In the genomic region with DNA sequence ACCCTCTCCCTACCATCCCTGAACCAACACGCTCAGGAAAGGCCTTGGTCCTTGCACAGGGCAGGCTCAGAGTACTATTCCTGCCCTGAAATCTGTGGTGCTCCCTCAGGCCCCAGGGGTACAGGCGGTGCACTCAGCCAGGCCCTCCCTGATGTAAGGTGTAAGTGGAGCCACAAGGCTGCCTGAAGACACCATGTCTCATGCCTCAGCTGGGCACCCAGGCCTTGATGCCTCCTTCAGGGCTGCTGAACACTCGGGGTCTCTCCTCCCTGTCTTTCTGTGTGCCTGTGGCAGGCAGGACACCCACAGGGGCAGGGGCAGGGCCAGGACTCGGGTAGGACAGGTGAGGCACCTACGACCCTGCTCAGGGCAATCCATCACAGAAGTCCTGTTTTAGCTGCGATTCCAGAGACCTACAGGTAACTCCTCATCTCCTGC, we compare ENCODE assay signal across 22 cellular contexts. TPM values are rescaled to one million over a fixed set of nuclear protein-coding genes. Genes with fewer than 3 reads are reported as not detected.
DNase-seq lines count a peak whose midpoint lies in the region; ATAC-seq, FAIRE-seq and TF ChIP-seq lines count a peak whose summit lies in the region.
"Had no signal": no experiment of that assay in that cellular context is flagged by ENCODE, and none has a peak within 500 bp of the region (broad histone marks: within the 10 kb centered on the region; RNA-seq: fewer than 3 reads in every experiment).

No MANE protein-coding gene starts in this region.

- BruUV-seq in K562 (replicated peaks; lab: Mats Ljungman, UMichigan): no TSS peak

- WGBS in K562 (ENCODE audit: insufficient coverage, low coverage, missing lambda C conversion rate): under 1% methylated on average over 6 of the region's 6 CpGs

- peak overlapping the region; percentile 28 for H3K27ac Mint-ChIP-seq in activated CD4-positive, alpha-beta T cell treated with anti-CD3 and anti-CD28 coated beads, Interleukin-2, amount 10 ng/mL, durations not matched to agents 7 days and 5 days
- H3K27ac Mint-ChIP-seq in naive thymus-derived CD8-positive, alpha-beta T cell: peak overlapping the region in 8 of 10 donors; percentile 53 to 89 (median 81)

- CTCF ChIA-PET in activated CD4-positive, alpha-beta T cell treated with anti-CD3 and anti-CD28 coated beads, Interleukin-2, amount 10 ng/mL, durations not matched to agents 7 days and 5 days (lab: Charles Lee): interaction anchor here (1.3 kb wide), 1 partner anchor 34 kb away, joined by 5 read pairs; no protein-coding TSS in a partner anchor
- CTCF ChIA-PET in K562 (lab: Yijun Ruan, JAX; ENCODE audit: low intra/inter-chr PET ratio): no interaction called here

- no peaks in the 10 kb centered on the region for H3K27me3 Mint-ChIP-seq in activated CD4-positive, alpha-beta T cell treated with anti-CD3 and anti-CD28 coated beads, Interleukin-2, amount 10 ng/mL, durations not matched to agents 7 days and 5 days
- H3K27me3 Mint-ChIP-seq in naive thymus-derived CD8-positive, alpha-beta T cell: no peaks in the 10 kb centered on the region
- H3K27me3 Mint-ChIP-seq: CD8-positive, alpha-beta memory T cell had no signal

- no peak for DNase-seq in activated CD4-positive, alpha-beta T cell treated with anti-CD3 and anti-CD28 coated beads, Interleukin-2, amount 10 ng/mL, durations not matched to agents 7 days and 5 days
- no peak for DNase-seq in activated CD4-positive, alpha-beta T cell treated with anti-CD3 and anti-CD28 coated beads, Interleukin-2, amount 50 U/mL, for 4 hours
- no peak for DNase-seq in K562 (ENCODE audit: extremely low read depth in 1 of 4, low spot score in 3 of 4)
- peak in 1 of 10 donors; percentile 0 for DNase-seq in naive thymus-derived CD8-positive, alpha-beta T cell
- no peak for DNase-seq in DMS114 treated with DMSO at 0.1 percent for 48 hours (lab: John Stamatoyannopoulos, UW; ENCODE audit: unreplicated experiment)
- DNase-seq: BE2C; CD8-positive, alpha-beta memory T cell; DMS79; MM.1S; NCI-H1092; NCI-H1436 treated with DMSO at 0.1 percent for 48 hours; NCI-H2029; NCI-H345; NCI-H524 treated with DMSO at 0.1 percent for 48 hours; PC-3; RPMI8226 had no signal

- no peaks in the 10 kb centered on the region; the same call in 1 of the 2 replicates for H3K36me3 ChIP-seq in BLaER1
- H3K36me3 ChIP-seq in K562 (ENCODE audit: control insufficient read depth, insufficient read depth, low read length): no peaks in the 10 kb centered on the region
- H3K36me3 ChIP-seq: BE2C had no signal

- H4K20me1 ChIP-seq in BLaER1 (peaks cover 8% of the 10 kb centered on the region), K562 (replicated peaks; ENCODE audit: control insufficient read depth, insufficient read depth, low read length) (peaks cover 5% of the 10 kb centered on the region)

- H3K27me3 ChIP-seq in BLaER1: no peaks in the 10 kb centered on the region
- peaks cover 21 to 22% of the 10 kb centered on the region in 2 experiments for H3K27me3 ChIP-seq in K562 (ENCODE audit: control insufficient read depth in 2 of 2, insufficient read depth in 2 of 2, low read length in 2 of 2)
- H3K27me3 ChIP-seq: BE2C had no signal

- no peaks in the 10 kb centered on the region for H3K9me3 Mint-ChIP-seq in activated CD4-positive, alpha-beta T cell treated with anti-CD3 and anti-CD28 coated beads, Interleukin-2, amount 10 ng/mL, durations not matched to agents 7 days and 5 days
- no peaks in the 10 kb centered on the region for H3K9me3 Mint-ChIP-seq in naive thymus-derived CD8-positive, alpha-beta T cell
- H3K9me3 Mint-ChIP-seq: CD8-positive, alpha-beta memory T cell had no signal

- H3K9ac ChIP-seq in BLaER1: no peak overlapping the region
- no peak overlapping the region for H3K9ac ChIP-seq in K562 (ENCODE audit: insufficient read depth in 1 of 2, low read depth in 2 of 2, low read length in 2 of 2)

- H3K27ac ChIP-seq in BLaER1 (0 out of 2 replicates have a peak overlapping the region, but pooled peaks have one; percentile 56), K562 (ENCODE audit: extremely low read depth, low read depth, low read length) (no peak overlapping the region)

- intact Hi-C loops in K562 (cut with micrococcal nuclease): no loop called here

- no peak for TF ChIP-seq POLR2A in K562 (conservative IDR thresholded peaks at IDR 0.05)

- H2AFZ ChIP-seq in K562 (ENCODE audit: low read depth, low read length): no peak overlapping the region

- in situ Hi-C loops in K562 (cut with MboI): loop anchor here (5.0 kb wide), 1 partner anchor 38 kb away; no protein-coding TSS in a partner anchor

- H3K4me1 Mint-ChIP-seq in activated CD4-positive, alpha-beta T cell treated with anti-CD3 and anti-CD28 coated beads, Interleukin-2, amount 10 ng/mL, durations not matched to agents 7 days and 5 days: peaks cover 20% of the 10 kb centered on the region
- peaks cover 30 to 55% (median 37%) of the 10 kb centered on the region in 4 donors for H3K4me1 Mint-ChIP-seq in naive thymus-derived CD8-positive, alpha-beta T cell

- peaks cover 55% of the 10 kb centered on the region for H3K36me3 Mint-ChIP-seq in activated CD4-positive, alpha-beta T cell treated with anti-CD3 and anti-CD28 coated beads, Interleukin-2, amount 10 ng/mL, durations not matched to agents 7 days and 5 days (ENCODE audit: low read depth)
- H3K36me3 Mint-ChIP-seq in naive thymus-derived CD8-positive, alpha-beta T cell: peaks cover 5 to 44% (median 24%) of the 10 kb centered on the region in 3 donors

- H3K79me2 ChIP-seq in K562 (ENCODE audit: control insufficient read depth, insufficient read depth, low read length): no peaks in the 10 kb centered on the region

- no peak overlapping the region for H3K4me3 ChIP-seq in BLaER1
- no peak overlapping the region for H3K4me3 ChIP-seq in K562

- ATAC-seq in K562 (0 out of 3 replicates have a peak, but pooled peaks have one; percentile 11), GM21423 (IDR thresholded peaks at IDR 0.05; ENCODE audit: unreplicated experiment) (no peak), HG03565 (IDR thresholded peaks at IDR 0.05; ENCODE audit: unreplicated experiment) (no peak)
- ATAC-seq in naive thymus-derived CD8-positive, alpha-beta T cell: no peak
- ATAC-seq: PC-3 had no signal

- H3K4me2 ChIP-seq in BLaER1 (no peak overlapping the region), K562 (ENCODE audit: insufficient read depth, low read length) (no peak overlapping the region)

- no peaks in the 10 kb centered on the region for H3K9me1 ChIP-seq in K562 (ENCODE audit: control insufficient read depth, insufficient read depth, low read length)

- no peak overlapping the region for H3K4me3 Mint-ChIP-seq in activated CD4-positive, alpha-beta T cell treated with anti-CD3 and anti-CD28 coated beads, Interleukin-2, amount 10 ng/mL, durations not matched to agents 7 days and 5 days
- peak overlapping the region in 2 of 10 donors; percentile 11 to 40 for H3K4me3 Mint-ChIP-seq in naive thymus-derived CD8-positive, alpha-beta T cell

- no peak for FAIRE-seq in K562 (lab: Jason Lieb, UNC)
- FAIRE-seq: GM12892 had no signal

- TF ChIP-seq RAD21 in K562 (CRISPR knock-in tag; conservative IDR thresholded peaks at IDR 0.05 in 1 of 2, IDR thresholded peaks at IDR 0.05 in 1 of 2): no peak

- no peak for TF ChIP-seq EP300 in K562 (IDR thresholded peaks at IDR 0.05; ENCODE audit: low read length)

- H3K9me3 ChIP-seq in BLaER1: no peaks in the 10 kb centered on the region
- no peaks in the 10 kb centered on the region for H3K9me3 ChIP-seq in K562 (replicated peaks; ENCODE audit: control insufficient read depth, insufficient read depth, low read depth, low read length)
- H3K9me3 ChIP-seq: BE2C had no signal

- POLR2A ChIA-PET in activated CD4-positive, alpha-beta T cell treated with anti-CD3 and anti-CD28 coated beads, Interleukin-2, amount 10 ng/mL, durations not matched to agents 7 days and 5 days (lab: Charles Lee): no interaction called here
- POLR2A ChIA-PET in K562 (lab: Yijun Ruan, JAX): no interaction called here
- POLR2A ChIA-PET in naive thymus-derived CD8-positive, alpha-beta T cell (lab: Charles Lee): no interaction called here

- TF ChIP-seq CTCF in K562 (IDR thresholded peaks at IDR 0.05 in 2 of 3, conservative IDR thresholded peaks at IDR 0.05 in 1 of 3; ENCODE audit: insufficient read depth in 2 of 3, low read depth in 1 of 3, low read length in 3 of 3): no peak

- peaks cover 48% of the 10 kb centered on the region for H3K4me1 ChIP-seq in BLaER1
- peaks cover 2 to 7% of the 10 kb centered on the region in 2 experiments; a peak in 4 of 5 replicates for H3K4me1 ChIP-seq in K562 (replicated peaks in 1 of 2; ENCODE audit: control insufficient read depth in 2 of 2, insufficient read depth in 2 of 2, low read length in 2 of 2)
- H3K4me1 ChIP-seq: BE2C had no signal

TF ChIP-seq in K562, 482 proteins besides CTCF, POLR2A, EP300 and RAD21:
- TF ChIP-seq MCM7 (IDR thresholded peaks at IDR 0.05) (no peak), KDM4B (IDR thresholded peaks at IDR 0.05; ENCODE audit: borderline replicate concordance in 2 of 2, low read depth in 1 of 2) (no peak), ZNF431 (CRISPR knock-in tag; IDR thresholded peaks at IDR 0.05) (no peak), BRD4 (IDR thresholded peaks at IDR 0.05) (no peak)

RNA-seq across cellular contexts. Expression of gene ANTXRL, which starts 22.9 kb away (rescaled TPM):
- under 1 TPM; 0.52 to 0.57 TPM for total RNA-seq in activated CD4-positive, alpha-beta T cell treated with anti-CD3 and anti-CD28 coated beads, Interleukin-2, amount 10 ng/mL, durations not matched to agents 7 days and 5 days
- not detected in 2 replicates for total RNA-seq in K562 (2011; cell fraction: chromatin; rRNA removed; ENCODE audit: low replicate concordance)
- total RNA-seq in K562 (2011; cell fraction: nucleolus; rRNA removed): not detected in 2 replicates
- total RNA-seq in K562 (2011; cell fraction: nucleoplasm; rRNA removed): not detected in 2 replicates
- total RNA-seq in K562 (2014; rRNA removed): not detected in 2 replicates
- total RNA-seq in K562 (2014; rRNA removed; fragmentation: Illumina TruSeq; extraction: Trizol): not detected in 2 replicates
- not detected in 2 replicates for total RNA-seq in K562 (2015; rRNA removed; fragmentation: Illumina TruSeq; extraction: Trizol)
- not detected in 2 replicates for total RNA-seq in K562 (2021)
- polyA plus RNA-seq in K562 (2011; rRNA removed): not detected in 2 replicates
- polyA plus RNA-seq in K562 (2011; cell fraction: cytosol; rRNA removed): not detected in 2 replicates
- not detected in 2 replicates for polyA plus RNA-seq in K562 (2011; cell fraction: nucleus; rRNA removed)
- polyA plus RNA-seq in K562 (2012): 0.07 TPM in 1 of 2 replicates, not detected in the other
- polyA plus RNA-seq in K562 (2014; fragmentation: Illumina TruSeq; extraction: Trizol): not detected in 2 replicates
- not detected for polyA plus RNA-seq in K562 (2014; fragmentation: Nextera tagmentation; extraction: Ambion mirVana)
- polyA plus RNA-seq in K562 (2014; rRNA removed): not detected in 2 replicates
- polyA minus RNA-seq in K562 (2011; rRNA and poly(A)+ RNA removed): not detected in 2 replicates
- not detected in 2 replicates for polyA minus RNA-seq in K562 (2011; cell fraction: cytosol; rRNA and poly(A)+ RNA removed)
- polyA minus RNA-seq in K562 (2011; cell fraction: nucleus; rRNA and poly(A)+ RNA removed): not detected in 2 replicates
- total RNA-seq in naive thymus-derived CD8-positive, alpha-beta T cell: not detected
- not detected for polyA plus RNA-seq in naive thymus-derived CD8-positive, alpha-beta T cell
- total RNA-seq: CD8-positive, alpha-beta memory T cell; H4; LHCN-M2; PC-3 had no signal
- polyA plus RNA-seq: CD8-positive, alpha-beta memory T cell had no signal
